ENCODE assay signal across 27 cellular contexts in genomic region chr7:119452401-119452800, GRCh38.
"Had no signal": no experiment of that assay in that cellular context is flagged by ENCODE, and none has a peak within 500 bp of the region (broad histone marks: within the 10 kb centered on the region; RNA-seq: fewer than 3 reads in every experiment).

No MANE protein-coding gene starts in this region.

- H3K9me3 ChIP-seq: ascending aorta, body of pancreas, MG63, Peyer's patch had no signal

- H3K27me3 Mint-ChIP-seq: activated CD4-positive, alpha-beta memory T cell treated with anti-CD3 and anti-CD28 coated beads for 36 hours; activated CD4-positive, alpha-beta T cell treated with anti-CD3 and anti-CD28 coated beads, Interleukin-2, amount 10 ng/mL, durations not matched to agents 7 days and 5 days; activated naive CD8-positive, alpha-beta T cell treated with anti-CD3 and anti-CD28 coated beads, Interleukin-2, amount 50 U/mL, for 24 hours; central memory CD8-positive, alpha-beta T cell; T-cell had no signal

- ATAC-seq: activated naive CD4-positive, alpha-beta T cell treated with anti-CD3 and anti-CD28 coated beads, Interleukin-2, amount 50 U/mL, for 72 hours; activated naive CD8-positive, alpha-beta T cell treated with anti-CD3 and anti-CD28 coated beads, Interleukin-2, amount 50 U/mL, for 24 hours; activated T-cell treated with anti-CD3 and anti-CD28 coated beads, Interleukin-2, amount 50 U/mL, for 4 hours; body of pancreas; T-cell had no signal

- H3K4me1 Mint-ChIP-seq: activated CD4-positive, alpha-beta T cell treated with anti-CD3 and anti-CD28 coated beads, Interleukin-2, amount 10 ng/mL, durations not matched to agents 7 days and 5 days; activated naive CD8-positive, alpha-beta T cell treated with anti-CD3 and anti-CD28 coated beads, Interleukin-2, amount 50 U/mL, for 24 hours; central memory CD8-positive, alpha-beta T cell; T-cell had no signal

- H3K9ac ChIP-seq: KMS-11 had no signal

- H3K4me1 ChIP-seq: ascending aorta, body of pancreas, Peyer's patch had no signal

- H3K27ac ChIP-seq: ascending aorta, body of pancreas, KMS-11, Peyer's patch, RWPE1, VCaP had no signal

- DNase-seq: activated CD4-positive, alpha-beta memory T cell treated with anti-CD3 and anti-CD28 coated beads for 36 hours; activated CD4-positive, alpha-beta T cell treated with anti-CD3 and anti-CD28 coated beads, Interleukin-2, amount 10 ng/mL, durations not matched to agents 7 days and 5 days; activated CD4-positive, CD25-positive, alpha-beta regulatory T cell; activated CD8-positive, alpha-beta memory T cell treated with anti-CD3 and anti-CD28 coated beads for 24 hours; activated effector memory CD4-positive, alpha-beta T cell treated with anti-CD3 and anti-CD28 coated beads, Interleukin-2, amount 50 U/mL, for 16 hours; activated naive CD4-positive, alpha-beta T cell treated with Interleukin-2 at 50 U/mL for 16 hours; activated naive CD8-positive, alpha-beta T cell treated with anti-CD3 and anti-CD28 coated beads, Interleukin-2, amount 50 U/mL, for 24 hours; activated T-cell treated with anti-CD3 and anti-CD28 coated beads, Interleukin-2, amount 50 U/mL, for 4 hours; amniotic stem cell; body of pancreas; MG63; NCI-H1105; NCI-H1436 treated with DMSO at 0.1 percent for 48 hours; NCI-H187; NCI-H2081; NCI-H446 treated with DMSO at 0.1 percent for 48 hours; NCI-H526; NCI-H82; Peyer's patch; SHP77; T-cell had no signal

- H3K36me3 Mint-ChIP-seq: activated CD4-positive, alpha-beta memory T cell treated with anti-CD3 and anti-CD28 coated beads for 36 hours; activated naive CD4-positive, alpha-beta T cell treated with anti-CD3 and anti-CD28 coated beads, Interleukin-2, amount 50 U/mL, for 72 hours; T-cell had no signal

- H3K4me2 ChIP-seq: KMS-11 had no signal

- H3K4me3 ChIP-seq: ascending aorta, body of pancreas, MG63, Peyer's patch had no signal

- H3K4me3 Mint-ChIP-seq: activated CD4-positive, alpha-beta memory T cell treated with anti-CD3 and anti-CD28 coated beads for 36 hours; activated CD4-positive, alpha-beta T cell treated with anti-CD3 and anti-CD28 coated beads, Interleukin-2, amount 10 ng/mL, durations not matched to agents 7 days and 5 days; activated naive CD8-positive, alpha-beta T cell treated with anti-CD3 and anti-CD28 coated beads, Interleukin-2, amount 50 U/mL, for 24 hours; activated T-cell treated with anti-CD3 and anti-CD28 coated beads, Interleukin-2, amount 50 U/mL, for 4 hours; central memory CD8-positive, alpha-beta T cell; T-cell had no signal

- H3K27me3 ChIP-seq: ascending aorta, body of pancreas, MG63, Peyer's patch had no signal

- H3K36me3 ChIP-seq: ascending aorta, MG63, Peyer's patch had no signal

- H3K27ac Mint-ChIP-seq: activated CD4-positive, alpha-beta memory T cell treated with anti-CD3 and anti-CD28 coated beads for 36 hours; activated CD4-positive, alpha-beta T cell treated with anti-CD3 and anti-CD28 coated beads, Interleukin-2, amount 10 ng/mL, durations not matched to agents 7 days and 5 days; activated naive CD4-positive, alpha-beta T cell treated with anti-CD3 and anti-CD28 coated beads, Interleukin-2, amount 50 U/mL, for 72 hours; activated naive CD8-positive, alpha-beta T cell treated with anti-CD3 and anti-CD28 coated beads, Interleukin-2, amount 50 U/mL, for 24 hours; T-cell had no signal
